8 cellular contexts compared by ENCODE assay signal in the genomic region with DNA sequence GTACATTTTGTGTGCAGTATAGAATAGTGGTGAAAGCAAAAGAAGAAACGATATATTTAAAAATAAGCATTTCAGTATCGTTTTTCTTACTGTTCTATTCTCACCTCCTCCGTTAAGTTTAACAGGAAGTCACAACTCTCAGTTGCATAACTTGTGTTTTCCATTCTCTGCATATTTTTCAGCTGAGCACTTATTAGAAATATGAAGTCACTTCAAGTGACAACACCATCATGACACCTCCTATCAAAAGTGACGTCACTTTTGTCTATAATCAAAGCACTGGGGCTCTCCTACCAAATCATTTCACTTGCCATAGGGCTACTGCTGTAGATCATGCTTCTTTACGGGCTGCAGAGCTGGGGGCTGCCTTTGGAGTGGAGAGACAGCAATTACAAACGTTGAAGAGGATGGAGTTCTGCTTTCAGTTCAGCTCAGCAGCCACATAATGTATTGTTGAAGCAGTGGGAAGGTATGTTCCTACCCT. TPM values are rescaled to one million over a fixed set of nuclear protein-coding genes. Genes with fewer than 3 reads are reported as not detected.
DNase-seq lines count a peak whose midpoint lies in the region; ATAC-seq lines count a peak whose summit lies in the region.

No MANE protein-coding gene starts in this region.

- H3K36me3 Mint-ChIP-seq in naive thymus-derived CD4-positive, alpha-beta T cell = peaks cover 10 to 64% (median 48%) of the 10 kb centered on the region in 5 donors

- peak overlapping the region; percentile 56 to 83 (median 65) for H3K4me3 Mint-ChIP-seq in naive thymus-derived CD4-positive, alpha-beta T cell

- peak overlapping the region; percentile 26 for H3K27ac ChIP-seq in naive thymus-derived CD4-positive, alpha-beta T cell (ENCODE audit: low read depth, low read length)

- peaks cover 22 to 53% of the 10 kb centered on the region in 2 donors for H3K4me1 ChIP-seq in naive thymus-derived CD4-positive, alpha-beta T cell (ENCODE audit: control insufficient read depth in 2 of 2, insufficient read depth in 2 of 2, low read length in 2 of 2)

- CTCF ChIA-PET in naive thymus-derived CD4-positive, alpha-beta T cell (lab: Charles Lee) = interaction anchor here (1.0 to 2.6 kb wide), 2 partner anchors 41 to 49 kb away, joined by 3 to 11 read pairs; no protein-coding TSS in a partner anchor

- H3K4me1 Mint-ChIP-seq in naive thymus-derived CD4-positive, alpha-beta T cell = peaks cover 39 to 90% (median 80%) of the 10 kb centered on the region in 7 donors

- H3K36me3 ChIP-seq in naive thymus-derived CD4-positive, alpha-beta T cell (ENCODE audit: control insufficient read depth in 2 of 3, insufficient read depth in 3 of 3, low read length in 3 of 3) = peaks cover 0 to 13% (median 10%) of the 10 kb centered on the region in 3 experiments

- H3K27ac Mint-ChIP-seq in naive thymus-derived CD4-positive, alpha-beta T cell = peak overlapping the region; percentile 67 to 95 (median 88)

- H3K27me3 ChIP-seq in naive thymus-derived CD4-positive, alpha-beta T cell (ENCODE audit: control insufficient read depth in 2 of 2, insufficient read depth in 2 of 2, low read length in 2 of 2) = no peaks in the 10 kb centered on the region

- no peak overlapping the region for H3K4me3 ChIP-seq in naive thymus-derived CD4-positive, alpha-beta T cell (ENCODE audit: low read length)

- DNase-seq in Ammon's horn (ENCODE audit: low spot score) (peak; percentile 8), NCI-H345 (lab: John Stamatoyannopoulos, UW) (no peak), NCI-H524 treated with DMSO at 0.1 percent for 48 hours (lab: John Stamatoyannopoulos, UW) (no peak), nucleus accumbens (lab: John Stamatoyannopoulos, UW) (no peak)
- DNase-seq in activated CD4-positive, alpha-beta T cell treated with anti-CD3 and anti-CD28 coated beads, Interleukin-2, amount 50 U/mL, for 1 hour = peak; percentile 11
- DNase-seq in naive thymus-derived CD4-positive, alpha-beta T cell = peak in 8 of 9 donors; percentile 30 to 70 (median 42)

- H3K9me3 ChIP-seq in naive thymus-derived CD4-positive, alpha-beta T cell (ENCODE audit: control insufficient read depth in 2 of 3, low read length in 3 of 3) = no peaks in the 10 kb centered on the region

- intact Hi-C loops in naive thymus-derived CD4-positive, alpha-beta T cell (cut with micrococcal nuclease) = loop anchor here (1.0 to 2.0 kb wide), 7 partner anchors 10 to 565 kb away; a partner anchor contains a TSS

- POLR2A ChIA-PET in naive thymus-derived CD4-positive, alpha-beta T cell (lab: Charles Lee) = interaction anchor here (0.5 to 1.9 kb wide), 10 partner anchors 13 to 201 kb away, joined by 3 to 8 read pairs (median 3); a partner anchor contains a TSS

- ATAC-seq in GM19035 (IDR thresholded peaks at IDR 0.05; ENCODE audit: unreplicated experiment) (peak; percentile 71), HG03066 (IDR thresholded peaks at IDR 0.05; ENCODE audit: low read depth, unreplicated experiment) (peak; percentile 64)
- ATAC-seq in naive thymus-derived CD4-positive, alpha-beta T cell = peak; percentile 70

- peaks cover 0 to 8% (median 0%) of the 10 kb centered on the region in 11 donors for H3K9me3 Mint-ChIP-seq in naive thymus-derived CD4-positive, alpha-beta T cell

- H3K27me3 Mint-ChIP-seq in naive thymus-derived CD4-positive, alpha-beta T cell = no peaks in the 10 kb centered on the region

RNA-seq across cellular contexts. Expression of a gene that starts 36.3 kb away (rescaled TPM):
- total RNA-seq in naive thymus-derived CD4-positive, alpha-beta T cell = 100 to 1,000 TPM; 106 to 132 (median 122) TPM
- 10 to 100 TPM; 52.4 to 78.2 TPM for polyA plus RNA-seq in naive thymus-derived CD4-positive, alpha-beta T cell

Comparison
In these comparisons a context has a peak if more than half of its experiments do, and no peak if none do; other contexts are left out.
1. DNase-seq: peak in Ammon's horn (single experiment), activated CD4-positive, alpha-beta T cell treated with anti-CD3 and anti-CD28 coated beads, Interleukin-2, amount 50 U/mL, for 1 hour (single experiment) and naive thymus-derived CD4-positive, alpha-beta T cell (8 of 9); none in NCI-H345 (single experiment), NCI-H524 treated with DMSO at 0.1 percent for 48 hours (single experiment) and nucleus accumbens (0 of 56).
2. Peak in every context shown above with its lines, with median percentiles within 50 percentile points of each other: ATAC-seq.